In genomic region chr5:100175346-100175745, GRCh38 we compare ENCODE assay signal across 14 cellular contexts.
DNase-seq lines count a peak whose midpoint lies in the region; ATAC-seq and TF ChIP-seq lines count a peak whose summit lies in the region.
"Had no signal": no experiment of that assay in that cellular context is flagged by ENCODE, and none has a peak within 500 bp of the region (broad histone marks: within the 10 kb centered on the region; RNA-seq: fewer than 3 reads in every experiment).

No MANE protein-coding gene starts in this region.

- H3K4me1 Mint-ChIP-seq in neural crest cell: peaks cover 14% of the 10 kb centered on the region
- H3K4me1 Mint-ChIP-seq in activated naive CD4-positive, alpha-beta T cell treated with anti-CD3 and anti-CD28 coated beads, Interleukin-2, amount 10 ng/mL, durations not matched to agents 7 days and 5 days: no peaks in the 10 kb centered on the region
- H3K4me1 Mint-ChIP-seq: CD4-positive, alpha-beta memory T cell; GM23338; H9 had no signal

- no peak for ATAC-seq in GM18858 (IDR thresholded peaks at IDR 0.05; ENCODE audit: unreplicated experiment)
- ATAC-seq: GM23338, HCT116 had no signal

- no peaks in the 10 kb centered on the region for H3K36me3 ChIP-seq in WERI-Rb-1

- H3K9me3 ChIP-seq in WERI-Rb-1 (ENCODE audit: severe bottlenecking): peaks cover 3% of the 10 kb centered on the region
- H3K9me3 ChIP-seq: Caco-2 had no signal

- DNase-seq in epidermal melanocyte (ENCODE audit: insufficient read length, low spot score): peak; percentile 16
- peak; percentile 2 for DNase-seq in neural crest cell (ENCODE audit: low read depth, low spot score)
- peak; percentile 1 for DNase-seq in retina
- DNase-seq in activated naive CD4-positive, alpha-beta T cell treated with anti-CD3 and anti-CD28 coated beads, Interleukin-2, amount 10 ng/mL, durations not matched to agents 7 days and 5 days: no peak
- no peak for DNase-seq in WERI-Rb-1
- DNase-seq: C1 segment of cervical spinal cord; Caco-2; CD4-positive, alpha-beta memory T cell; DMS153; DND-41; H9 had no signal

- no peaks in the 10 kb centered on the region for H3K27me3 ChIP-seq in WERI-Rb-1 (ENCODE audit: insufficient read depth, low read depth, severe bottlenecking)

- no peak for TF ChIP-seq CTCF in neural crest cell (conservative IDR thresholded peaks at IDR 0.05)
- TF ChIP-seq CTCF in WERI-Rb-1 (IDR thresholded peaks at IDR 0.05; ENCODE audit: low read depth, low read length): no peak

- H3K36me3 Mint-ChIP-seq in neural crest cell (ENCODE audit: low read depth): no peaks in the 10 kb centered on the region
- no peaks in the 10 kb centered on the region for H3K36me3 Mint-ChIP-seq in activated naive CD4-positive, alpha-beta T cell treated with anti-CD3 and anti-CD28 coated beads, Interleukin-2, amount 10 ng/mL, durations not matched to agents 7 days and 5 days
- H3K36me3 Mint-ChIP-seq: CD4-positive, alpha-beta memory T cell had no signal

- H3K27ac ChIP-seq in WERI-Rb-1: no peak overlapping the region

- H3K4me3 Mint-ChIP-seq in neural crest cell: no peak overlapping the region
- H3K4me3 Mint-ChIP-seq in activated naive CD4-positive, alpha-beta T cell treated with anti-CD3 and anti-CD28 coated beads, Interleukin-2, amount 10 ng/mL, durations not matched to agents 7 days and 5 days: no peak overlapping the region
- H3K4me3 Mint-ChIP-seq: CD4-positive, alpha-beta memory T cell; GM23338; H9 had no signal

- no peak overlapping the region for H3K27ac Mint-ChIP-seq in neural crest cell (ENCODE audit: unreplicated experiment)
- H3K27ac Mint-ChIP-seq in activated naive CD4-positive, alpha-beta T cell treated with anti-CD3 and anti-CD28 coated beads, Interleukin-2, amount 10 ng/mL, durations not matched to agents 7 days and 5 days: no peak overlapping the region
- H3K27ac Mint-ChIP-seq: CD4-positive, alpha-beta memory T cell; GM23338; H9 had no signal

- CTCF ChIA-PET in activated naive CD4-positive, alpha-beta T cell treated with anti-CD3 and anti-CD28 coated beads, Interleukin-2, amount 10 ng/mL, durations not matched to agents 7 days and 5 days (lab: Charles Lee): no interaction called here

- no peaks in the 10 kb centered on the region for H3K27me3 Mint-ChIP-seq in neural crest cell (ENCODE audit: low read depth)
- H3K27me3 Mint-ChIP-seq in activated naive CD4-positive, alpha-beta T cell treated with anti-CD3 and anti-CD28 coated beads, Interleukin-2, amount 10 ng/mL, durations not matched to agents 7 days and 5 days: no peaks in the 10 kb centered on the region

- H3K9me3 Mint-ChIP-seq in neural crest cell: peaks cover 8% of the 10 kb centered on the region
- no peaks in the 10 kb centered on the region for H3K9me3 Mint-ChIP-seq in activated naive CD4-positive, alpha-beta T cell treated with anti-CD3 and anti-CD28 coated beads, Interleukin-2, amount 10 ng/mL, durations not matched to agents 7 days and 5 days
- H3K9me3 Mint-ChIP-seq: GM23338 had no signal

- no peak overlapping the region for H3K4me3 ChIP-seq in WERI-Rb-1 (ENCODE audit: low read depth, low read length)
- H3K4me3 ChIP-seq: GM23338 had no signal

Comparison
In these comparisons a context has a peak if more than half of its experiments do, and no peak if none do; other contexts are left out.
1. DNase-seq: peak in epidermal melanocyte (single experiment), neural crest cell (single experiment) and retina (single experiment); none in activated naive CD4-positive, alpha-beta T cell treated with anti-CD3 and anti-CD28 coated beads, Interleukin-2, amount 10 ng/mL, durations not matched to agents 7 days and 5 days (single experiment) and WERI-Rb-1 (single experiment).